Comparison of ENCODE assay signal across 23 cellular contexts in genomic region chr19:7911509-7912143, GRCh38. TPM values are rescaled to one million over a fixed set of nuclear protein-coding genes. Genes with fewer than 3 reads are reported as not detected.
"Had no signal": no experiment of that assay in that cellular context is flagged by ENCODE, and none has a peak within 500 bp of the region (broad histone marks: within the 10 kb centered on the region; RNA-seq: fewer than 3 reads in every experiment).

No MANE protein-coding gene starts in this region.

- H3K9me3 Mint-ChIP-seq: endodermal cell; mesothelial cell of epicardium; natural killer cell; neural progenitor cell; stimulated activated naive B cell treated with anti-CD40 and anti-IgM and Interleukin-4, amounts not matched to agents 10 μg/mL and 1 μg/mL and 100 μg/mL, for 72 hours; stimulated activated naive CD8-positive, alpha-beta T cell treated with anti-CD3 and anti-CD28 coated beads, Interleukin-15, amount 100 ng/mL, for 72 hours had no signal

- H3K9me3 ChIP-seq: prostate gland, thoracic aorta had no signal

- ATAC-seq: foreskin keratinocyte; natural killer cell; sciatic nerve; stimulated activated naive B cell treated with anti-CD40 and anti-IgM and Interleukin-4, amounts not matched to agents 10 μg/mL and 1 μg/mL and 100 μg/mL, for 72 hours; stimulated activated naive CD8-positive, alpha-beta T cell treated with anti-CD3 and anti-CD28 coated beads, Interleukin-15, amount 100 ng/mL, for 72 hours had no signal

- H2AFZ ChIP-seq: hepatocyte, neural progenitor cell, parathyroid adenoma had no signal

- H3K36me3 ChIP-seq: neural progenitor cell had no signal

- FAIRE-seq: endothelial cell of umbilical vein, urothelium cell line had no signal

- H3K4me1 ChIP-seq: foreskin keratinocyte, parathyroid adenoma, prostate gland had no signal

- H3K4me1 Mint-ChIP-seq: endodermal cell had no signal

- H3K36me3 Mint-ChIP-seq: natural killer cell had no signal

- H3K9ac ChIP-seq: neural progenitor cell, parathyroid adenoma had no signal

- H3K4me3 Mint-ChIP-seq: endodermal cell; mesothelial cell of epicardium; neural progenitor cell; stimulated activated naive B cell treated with anti-CD40 and anti-IgM and Interleukin-4, amounts not matched to agents 10 μg/mL and 1 μg/mL and 100 μg/mL, for 72 hours; stimulated activated naive CD8-positive, alpha-beta T cell treated with anti-CD3 and anti-CD28 coated beads, Interleukin-15, amount 100 ng/mL, for 72 hours had no signal

- DNase-seq: effector CD4-positive, alpha-beta T cell; endodermal cell; erythroblast; foreskin keratinocyte; head of caudate nucleus; natural killer cell; nucleus accumbens; stimulated activated CD4-positive, alpha-beta T cell treated with anti-CD3 and anti-CD28 coated beads, Interleukin-2, amount 100 ng/mL, for 24 hours; stimulated activated CD4-positive, alpha-beta T cell treated with anti-CD3 and anti-CD28 coated beads, Interleukin-4, amount 100 ng/mL, for 4 hours; stimulated activated naive B cell treated with anti-CD40 and anti-IgM and Interleukin-4, amounts not matched to agents 10 μg/mL and 1 μg/mL and 100 μg/mL, for 72 hours; stimulated activated naive CD8-positive, alpha-beta T cell treated with anti-CD3 and anti-CD28 coated beads, Interleukin-15, amount 100 ng/mL, for 72 hours had no signal

- H3K27ac Mint-ChIP-seq: endodermal cell; mesothelial cell of epicardium; natural killer cell; neural progenitor cell; stimulated activated naive B cell treated with anti-CD40 and anti-IgM and Interleukin-4, amounts not matched to agents 10 μg/mL and 1 μg/mL and 100 μg/mL, for 72 hours had no signal

- H3K4me3 ChIP-seq: coronary artery, hepatocyte, neural progenitor cell, prostate gland, thoracic aorta had no signal

- H3K27ac ChIP-seq: coronary artery, foreskin keratinocyte, hepatocyte, neural progenitor cell, parathyroid adenoma, prostate gland, thoracic aorta had no signal

- H3K4me2 ChIP-seq: hepatocyte, neural progenitor cell had no signal

RNA-seq across cellular contexts. Expression of gene TGFBR3L, which starts 3.0 kb away (rescaled TPM):
- total RNA-seq: cerebellum, endothelial cell of umbilical vein, hepatocyte, sciatic nerve, subcutaneous adipose tissue, thoracic aorta had no signal

RNA-seq across cellular contexts. Expression of gene LRRC8E, which starts 23.3 kb away (rescaled TPM):
- total RNA-seq: cerebellum, natural killer cell had no signal
